In the genomic region with DNA sequence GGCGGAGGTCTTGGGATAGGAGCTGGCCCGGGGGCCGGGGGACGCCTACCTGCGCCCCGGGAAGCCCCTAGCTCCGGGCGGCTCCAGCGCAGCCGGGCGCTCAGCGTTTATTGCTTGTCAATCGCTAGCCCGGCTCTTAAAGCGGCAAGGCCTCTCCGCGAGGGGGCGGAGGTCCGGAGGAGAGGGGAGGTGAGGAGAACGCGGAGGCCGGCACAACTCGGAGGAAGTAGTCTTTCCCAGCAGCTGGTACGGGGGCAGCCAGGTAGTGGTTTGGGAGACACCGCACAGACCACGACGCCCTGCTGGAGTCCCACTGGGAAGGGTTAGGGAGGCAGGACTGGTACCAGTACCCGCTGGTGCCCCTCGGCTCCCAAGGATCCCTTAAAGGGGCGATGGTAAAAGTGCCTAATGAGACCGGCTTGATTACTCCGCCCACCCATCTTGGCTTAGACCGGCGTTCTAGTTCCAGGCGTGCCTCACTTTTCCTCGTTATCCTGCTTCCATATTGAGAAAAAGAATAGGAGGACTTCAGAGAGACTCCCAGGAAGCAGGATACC, we compare ENCODE assay signal across 1 cellular context.
TF ChIP-seq lines count a peak whose summit lies in the region.

A gene with protein sequence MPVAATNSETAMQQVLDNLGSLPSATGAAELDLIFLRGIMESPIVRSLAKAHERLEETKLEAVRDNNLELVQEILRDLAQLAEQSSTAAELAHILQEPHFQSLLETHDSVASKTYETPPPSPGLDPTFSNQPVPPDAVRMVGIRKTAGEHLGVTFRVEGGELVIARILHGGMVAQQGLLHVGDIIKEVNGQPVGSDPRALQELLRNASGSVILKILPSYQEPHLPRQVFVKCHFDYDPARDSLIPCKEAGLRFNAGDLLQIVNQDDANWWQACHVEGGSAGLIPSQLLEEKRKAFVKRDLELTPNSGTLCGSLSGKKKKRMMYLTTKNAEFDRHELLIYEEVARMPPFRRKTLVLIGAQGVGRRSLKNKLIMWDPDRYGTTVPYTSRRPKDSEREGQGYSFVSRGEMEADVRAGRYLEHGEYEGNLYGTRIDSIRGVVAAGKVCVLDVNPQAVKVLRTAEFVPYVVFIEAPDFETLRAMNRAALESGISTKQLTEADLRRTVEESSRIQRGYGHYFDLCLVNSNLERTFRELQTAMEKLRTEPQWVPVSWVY (minus strand): TSS at position 112 of the 557 bp plus-strand sequence. CDS start 3,076 bp downstream, outside the sequence.

TF ChIP-seq in K562, 482 proteins besides CTCF, POLR2A, EP300 and RAD21 (continues in another document):
- TF ChIP-seq NRF1 (conservative IDR thresholded peaks at IDR 0.05 in 1 of 2, IDR thresholded peaks at IDR 0.05 in 1 of 2) (0 out of 4 replicates have a peak, but pooled peaks of 1 of the 2 experiments have one; percentile 19), RFX1 (IDR thresholded peaks at IDR 0.05) (no peak), TRIM24 (IDR thresholded peaks at IDR 0.05) (no peak), ZC3H4 (CRISPR knock-in tag; IDR thresholded peaks at IDR 0.05; ENCODE audit: borderline replicate concordance) (no peak), HLTF (IDR thresholded peaks at IDR 0.05) (no peak), EZH2 (IDR thresholded peaks at IDR 0.05; ENCODE audit: borderline replicate concordance, low read depth, low read length) (no peak), NCOR1 (IDR thresholded peaks at IDR 0.05) (no peak), SAP30 (IDR thresholded peaks at IDR 0.05; ENCODE audit: borderline replicate concordance, insufficient read depth, low read depth, low read length, poor library complexity, severe bottlenecking) (no peak), ZNF57 (CRISPR knock-in tag; IDR thresholded peaks at IDR 0.05) (no peak), HMG20B (CRISPR knock-in tag; IDR thresholded peaks at IDR 0.05) (no peak), BRF1 (IDR thresholded peaks at IDR 0.05; ENCODE audit: borderline replicate concordance, extremely low read depth, insufficient read length) (no peak), SAFB2 (IDR thresholded peaks at IDR 0.05; ENCODE audit: borderline replicate concordance, low read depth, low read length, severe bottlenecking) (no peak), FOXM1 (IDR thresholded peaks at IDR 0.05; ENCODE audit: low read depth) (peak; percentile 69; the same call in 1 of the 2 replicates), FOXM1 (CRISPR knock-in tag; IDR thresholded peaks at IDR 0.05; ENCODE audit: low read depth) (no peak), ZNF324 (CRISPR knock-in tag; IDR thresholded peaks at IDR 0.05) (no peak), FOXJ3 (CRISPR knock-in tag; IDR thresholded peaks at IDR 0.05) (no peak), EGR1 (conservative IDR thresholded peaks at IDR 0.05) (peak; percentile 71), SNIP1 (IDR thresholded peaks at IDR 0.05; ENCODE audit: low read depth) (peak; percentile 97), TOE1 (IDR thresholded peaks at IDR 0.05; ENCODE audit: borderline replicate concordance) (peak; percentile 85; the same call in 1 of the 2 replicates), TOE1 (CRISPR knock-in tag; IDR thresholded peaks at IDR 0.05; ENCODE audit: borderline replicate concordance, low read depth) (no peak), L3MBTL2 (IDR thresholded peaks at IDR 0.05) (peak; percentile 67; the same call in 1 of the 2 replicates), IRF2 (CRISPR knock-in tag; IDR thresholded peaks at IDR 0.05) (no peak), MEIS2 (IDR thresholded peaks at IDR 0.05; ENCODE audit: partially characterized antibody) (peak; percentile 44), NCOA1 (IDR thresholded peaks at IDR 0.05; ENCODE audit: low read depth) (no peak), ZBTB7A (IDR thresholded peaks at IDR 0.05; ENCODE audit: borderline replicate concordance, control insufficient read depth, low read depth, low read length) (peak; percentile 43; the same call in 1 of the 2 replicates), ZNF766 (CRISPR knock-in tag; conservative IDR thresholded peaks at IDR 0.05) (no peak), POLR2H (tag; IDR thresholded peaks at IDR 0.05; ENCODE audit: low read depth) (no peak), SMAD4 (CRISPR knock-in tag; conservative IDR thresholded peaks at IDR 0.05) (no peak), PURB (CRISPR knock-in tag; IDR thresholded peaks at IDR 0.05; ENCODE audit: low read depth) (no peak), ZNF76 (CRISPR knock-in tag; IDR thresholded peaks at IDR 0.05; ENCODE audit: borderline replicate concordance) (no peak), MAZ (CRISPR knock-in tag; conservative IDR thresholded peaks at IDR 0.05 in 1 of 2, IDR thresholded peaks at IDR 0.05 in 1 of 2) (0 out of 4 replicates have a peak, but pooled peaks of 1 of the 2 experiments have one; percentile 47)
- TF ChIP-seq, protein P1, sequence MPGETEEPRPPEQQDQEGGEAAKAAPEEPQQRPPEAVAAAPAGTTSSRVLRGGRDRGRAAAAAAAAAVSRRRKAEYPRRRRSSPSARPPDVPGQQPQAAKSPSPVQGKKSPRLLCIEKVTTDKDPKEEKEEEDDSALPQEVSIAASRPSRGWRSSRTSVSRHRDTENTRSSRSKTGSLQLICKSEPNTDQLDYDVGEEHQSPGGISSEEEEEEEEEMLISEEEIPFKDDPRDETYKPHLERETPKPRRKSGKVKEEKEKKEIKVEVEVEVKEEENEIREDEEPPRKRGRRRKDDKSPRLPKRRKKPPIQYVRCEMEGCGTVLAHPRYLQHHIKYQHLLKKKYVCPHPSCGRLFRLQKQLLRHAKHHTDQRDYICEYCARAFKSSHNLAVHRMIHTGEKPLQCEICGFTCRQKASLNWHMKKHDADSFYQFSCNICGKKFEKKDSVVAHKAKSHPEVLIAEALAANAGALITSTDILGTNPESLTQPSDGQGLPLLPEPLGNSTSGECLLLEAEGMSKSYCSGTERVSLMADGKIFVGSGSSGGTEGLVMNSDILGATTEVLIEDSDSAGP (CRISPR knock-in tag; IDR thresholded peaks at IDR 0.05), result peak; percentile 79; the same call in 1 of the 2 replicates
- TF ChIP-seq, protein P2, sequence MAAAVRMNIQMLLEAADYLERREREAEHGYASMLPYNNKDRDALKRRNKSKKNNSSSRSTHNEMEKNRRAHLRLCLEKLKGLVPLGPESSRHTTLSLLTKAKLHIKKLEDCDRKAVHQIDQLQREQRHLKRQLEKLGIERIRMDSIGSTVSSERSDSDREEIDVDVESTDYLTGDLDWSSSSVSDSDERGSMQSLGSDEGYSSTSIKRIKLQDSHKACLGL (CRISPR knock-in tag; IDR thresholded peaks at IDR 0.05; ENCODE audit: borderline replicate concordance, poor library complexity, severe bottlenecking), result no peak
- TF ChIP-seq, protein P3, sequence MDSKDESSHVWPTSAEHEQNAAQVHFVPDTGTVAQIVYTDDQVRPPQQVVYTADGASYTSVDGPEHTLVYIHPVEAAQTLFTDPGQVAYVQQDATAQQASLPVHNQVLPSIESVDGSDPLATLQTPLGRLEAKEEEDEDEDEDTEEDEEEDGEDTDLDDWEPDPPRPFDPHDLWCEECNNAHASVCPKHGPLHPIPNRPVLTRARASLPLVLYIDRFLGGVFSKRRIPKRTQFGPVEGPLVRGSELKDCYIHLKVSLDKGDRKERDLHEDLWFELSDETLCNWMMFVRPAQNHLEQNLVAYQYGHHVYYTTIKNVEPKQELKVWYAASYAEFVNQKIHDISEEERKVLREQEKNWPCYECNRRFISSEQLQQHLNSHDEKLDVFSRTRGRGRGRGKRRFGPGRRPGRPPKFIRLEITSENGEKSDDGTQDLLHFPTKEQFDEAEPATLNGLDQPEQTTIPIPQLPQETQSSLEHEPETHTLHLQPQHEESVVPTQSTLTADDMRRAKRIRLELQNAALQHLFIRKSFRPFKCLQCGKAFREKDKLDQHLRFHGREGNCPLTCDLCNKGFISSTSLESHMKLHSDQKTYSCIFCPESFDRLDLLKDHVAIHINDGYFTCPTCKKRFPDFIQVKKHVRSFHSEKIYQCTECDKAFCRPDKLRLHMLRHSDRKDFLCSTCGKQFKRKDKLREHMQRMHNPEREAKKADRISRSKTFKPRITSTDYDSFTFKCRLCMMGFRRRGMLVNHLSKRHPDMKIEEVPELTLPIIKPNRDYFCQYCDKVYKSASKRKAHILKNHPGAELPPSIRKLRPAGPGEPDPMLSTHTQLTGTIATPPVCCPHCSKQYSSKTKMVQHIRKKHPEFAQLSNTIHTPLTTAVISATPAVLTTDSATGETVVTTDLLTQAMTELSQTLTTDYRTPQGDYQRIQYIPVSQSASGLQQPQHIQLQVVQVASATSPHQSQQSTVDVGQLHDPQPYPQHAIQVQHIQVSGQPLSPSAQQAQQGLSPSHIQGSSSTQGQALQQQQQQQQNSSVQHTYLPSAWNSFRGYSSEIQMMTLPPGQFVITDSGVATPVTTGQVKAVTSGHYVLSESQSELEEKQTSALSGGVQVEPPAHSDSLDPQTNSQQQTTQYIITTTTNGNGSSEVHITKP (IDR thresholded peaks at IDR 0.05; ENCODE audit: partially characterized antibody), result peak; percentile 72
- TF ChIP-seq, protein P4, sequence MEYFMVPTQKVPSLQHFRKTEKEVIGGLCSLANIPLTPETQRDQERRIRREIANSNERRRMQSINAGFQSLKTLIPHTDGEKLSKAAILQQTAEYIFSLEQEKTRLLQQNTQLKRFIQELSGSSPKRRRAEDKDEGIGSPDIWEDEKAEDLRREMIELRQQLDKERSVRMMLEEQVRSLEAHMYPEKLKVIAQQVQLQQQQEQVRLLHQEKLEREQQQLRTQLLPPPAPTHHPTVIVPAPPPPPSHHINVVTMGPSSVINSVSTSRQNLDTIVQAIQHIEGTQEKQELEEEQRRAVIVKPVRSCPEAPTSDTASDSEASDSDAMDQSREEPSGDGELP (CRISPR knock-in tag; IDR thresholded peaks at IDR 0.05; ENCODE audit: borderline replicate concordance), result peak; percentile 33; the same call in 1 of the 2 replicates
- TF ChIP-seq, protein P5, sequence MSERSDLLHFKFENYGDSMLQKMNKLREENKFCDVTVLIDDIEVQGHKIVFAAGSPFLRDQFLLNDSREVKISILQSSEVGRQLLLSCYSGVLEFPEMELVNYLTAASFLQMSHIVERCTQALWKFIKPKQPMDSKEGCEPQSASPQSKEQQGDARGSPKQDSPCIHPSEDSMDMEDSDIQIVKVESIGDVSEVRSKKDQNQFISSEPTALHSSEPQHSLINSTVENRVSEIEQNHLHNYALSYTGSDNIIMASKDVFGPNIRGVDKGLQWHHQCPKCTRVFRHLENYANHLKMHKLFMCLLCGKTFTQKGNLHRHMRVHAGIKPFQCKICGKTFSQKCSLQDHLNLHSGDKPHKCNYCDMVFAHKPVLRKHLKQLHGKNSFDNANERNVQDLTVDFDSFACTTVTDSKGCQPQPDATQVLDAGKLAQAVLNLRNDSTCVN (CRISPR knock-in tag; IDR thresholded peaks at IDR 0.05), result no peak
- TF ChIP-seq, protein P6, sequence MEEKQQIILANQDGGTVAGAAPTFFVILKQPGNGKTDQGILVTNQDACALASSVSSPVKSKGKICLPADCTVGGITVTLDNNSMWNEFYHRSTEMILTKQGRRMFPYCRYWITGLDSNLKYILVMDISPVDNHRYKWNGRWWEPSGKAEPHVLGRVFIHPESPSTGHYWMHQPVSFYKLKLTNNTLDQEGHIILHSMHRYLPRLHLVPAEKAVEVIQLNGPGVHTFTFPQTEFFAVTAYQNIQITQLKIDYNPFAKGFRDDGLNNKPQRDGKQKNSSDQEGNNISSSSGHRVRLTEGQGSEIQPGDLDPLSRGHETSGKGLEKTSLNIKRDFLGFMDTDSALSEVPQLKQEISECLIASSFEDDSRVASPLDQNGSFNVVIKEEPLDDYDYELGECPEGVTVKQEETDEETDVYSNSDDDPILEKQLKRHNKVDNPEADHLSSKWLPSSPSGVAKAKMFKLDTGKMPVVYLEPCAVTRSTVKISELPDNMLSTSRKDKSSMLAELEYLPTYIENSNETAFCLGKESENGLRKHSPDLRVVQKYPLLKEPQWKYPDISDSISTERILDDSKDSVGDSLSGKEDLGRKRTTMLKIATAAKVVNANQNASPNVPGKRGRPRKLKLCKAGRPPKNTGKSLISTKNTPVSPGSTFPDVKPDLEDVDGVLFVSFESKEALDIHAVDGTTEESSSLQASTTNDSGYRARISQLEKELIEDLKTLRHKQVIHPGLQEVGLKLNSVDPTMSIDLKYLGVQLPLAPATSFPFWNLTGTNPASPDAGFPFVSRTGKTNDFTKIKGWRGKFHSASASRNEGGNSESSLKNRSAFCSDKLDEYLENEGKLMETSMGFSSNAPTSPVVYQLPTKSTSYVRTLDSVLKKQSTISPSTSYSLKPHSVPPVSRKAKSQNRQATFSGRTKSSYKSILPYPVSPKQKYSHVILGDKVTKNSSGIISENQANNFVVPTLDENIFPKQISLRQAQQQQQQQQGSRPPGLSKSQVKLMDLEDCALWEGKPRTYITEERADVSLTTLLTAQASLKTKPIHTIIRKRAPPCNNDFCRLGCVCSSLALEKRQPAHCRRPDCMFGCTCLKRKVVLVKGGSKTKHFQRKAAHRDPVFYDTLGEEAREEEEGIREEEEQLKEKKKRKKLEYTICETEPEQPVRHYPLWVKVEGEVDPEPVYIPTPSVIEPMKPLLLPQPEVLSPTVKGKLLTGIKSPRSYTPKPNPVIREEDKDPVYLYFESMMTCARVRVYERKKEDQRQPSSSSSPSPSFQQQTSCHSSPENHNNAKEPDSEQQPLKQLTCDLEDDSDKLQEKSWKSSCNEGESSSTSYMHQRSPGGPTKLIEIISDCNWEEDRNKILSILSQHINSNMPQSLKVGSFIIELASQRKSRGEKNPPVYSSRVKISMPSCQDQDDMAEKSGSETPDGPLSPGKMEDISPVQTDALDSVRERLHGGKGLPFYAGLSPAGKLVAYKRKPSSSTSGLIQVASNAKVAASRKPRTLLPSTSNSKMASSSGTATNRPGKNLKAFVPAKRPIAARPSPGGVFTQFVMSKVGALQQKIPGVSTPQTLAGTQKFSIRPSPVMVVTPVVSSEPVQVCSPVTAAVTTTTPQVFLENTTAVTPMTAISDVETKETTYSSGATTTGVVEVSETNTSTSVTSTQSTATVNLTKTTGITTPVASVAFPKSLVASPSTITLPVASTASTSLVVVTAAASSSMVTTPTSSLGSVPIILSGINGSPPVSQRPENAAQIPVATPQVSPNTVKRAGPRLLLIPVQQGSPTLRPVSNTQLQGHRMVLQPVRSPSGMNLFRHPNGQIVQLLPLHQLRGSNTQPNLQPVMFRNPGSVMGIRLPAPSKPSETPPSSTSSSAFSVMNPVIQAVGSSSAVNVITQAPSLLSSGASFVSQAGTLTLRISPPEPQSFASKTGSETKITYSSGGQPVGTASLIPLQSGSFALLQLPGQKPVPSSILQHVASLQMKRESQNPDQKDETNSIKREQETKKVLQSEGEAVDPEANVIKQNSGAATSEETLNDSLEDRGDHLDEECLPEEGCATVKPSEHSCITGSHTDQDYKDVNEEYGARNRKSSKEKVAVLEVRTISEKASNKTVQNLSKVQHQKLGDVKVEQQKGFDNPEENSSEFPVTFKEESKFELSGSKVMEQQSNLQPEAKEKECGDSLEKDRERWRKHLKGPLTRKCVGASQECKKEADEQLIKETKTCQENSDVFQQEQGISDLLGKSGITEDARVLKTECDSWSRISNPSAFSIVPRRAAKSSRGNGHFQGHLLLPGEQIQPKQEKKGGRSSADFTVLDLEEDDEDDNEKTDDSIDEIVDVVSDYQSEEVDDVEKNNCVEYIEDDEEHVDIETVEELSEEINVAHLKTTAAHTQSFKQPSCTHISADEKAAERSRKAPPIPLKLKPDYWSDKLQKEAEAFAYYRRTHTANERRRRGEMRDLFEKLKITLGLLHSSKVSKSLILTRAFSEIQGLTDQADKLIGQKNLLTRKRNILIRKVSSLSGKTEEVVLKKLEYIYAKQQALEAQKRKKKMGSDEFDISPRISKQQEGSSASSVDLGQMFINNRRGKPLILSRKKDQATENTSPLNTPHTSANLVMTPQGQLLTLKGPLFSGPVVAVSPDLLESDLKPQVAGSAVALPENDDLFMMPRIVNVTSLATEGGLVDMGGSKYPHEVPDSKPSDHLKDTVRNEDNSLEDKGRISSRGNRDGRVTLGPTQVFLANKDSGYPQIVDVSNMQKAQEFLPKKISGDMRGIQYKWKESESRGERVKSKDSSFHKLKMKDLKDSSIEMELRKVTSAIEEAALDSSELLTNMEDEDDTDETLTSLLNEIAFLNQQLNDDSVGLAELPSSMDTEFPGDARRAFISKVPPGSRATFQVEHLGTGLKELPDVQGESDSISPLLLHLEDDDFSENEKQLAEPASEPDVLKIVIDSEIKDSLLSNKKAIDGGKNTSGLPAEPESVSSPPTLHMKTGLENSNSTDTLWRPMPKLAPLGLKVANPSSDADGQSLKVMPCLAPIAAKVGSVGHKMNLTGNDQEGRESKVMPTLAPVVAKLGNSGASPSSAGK (IDR thresholded peaks at IDR 0.05), result peak; percentile 43; the same call in 1 of the 2 replicates
